In the genomic region with DNA sequence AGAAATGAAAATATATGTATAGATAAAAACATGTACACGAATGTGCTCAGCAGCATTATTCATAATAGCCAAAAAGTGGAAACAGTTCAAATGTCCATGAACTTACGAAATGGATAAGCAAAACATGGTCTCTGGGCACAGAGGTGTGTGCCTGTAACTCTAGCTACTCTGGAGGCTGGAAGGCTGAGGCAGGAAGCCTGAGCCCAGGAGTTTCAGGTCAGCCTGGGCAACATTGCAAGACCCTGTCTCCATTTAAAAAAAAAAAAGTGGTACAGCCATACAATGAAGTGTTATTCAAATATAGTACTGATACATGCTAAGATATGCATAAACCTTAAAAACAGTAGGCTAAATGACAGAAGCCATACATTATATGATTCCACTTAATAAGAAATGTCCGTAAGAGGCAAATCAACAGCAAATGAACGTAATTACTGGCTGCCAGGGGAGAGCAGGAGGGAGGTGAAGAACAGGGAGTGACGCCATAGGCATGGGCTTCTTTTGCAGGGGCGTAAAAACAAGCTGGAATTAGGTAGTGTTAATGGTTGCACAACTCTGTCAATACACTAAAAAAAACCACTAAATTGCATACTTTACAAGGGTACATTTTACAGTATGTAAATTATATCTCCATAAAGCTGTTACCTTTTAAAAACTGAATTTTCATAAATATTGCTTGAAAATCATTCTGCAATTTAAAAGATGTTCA, we compare ENCODE assay signal across 3 cellular contexts.
A peak's percentile ranks its signal among the peaks of the same experiment; 100 is the strongest.
TF ChIP-seq lines count a peak whose summit lies in the region.

No MANE protein-coding gene starts in this region.

TF ChIP-seq in IMR-90, 13 proteins besides CTCF, POLR2A, EP300 and RAD21:
- TF ChIP-seq CEBPB (IDR thresholded peaks at IDR 0.05; ENCODE audit: low read depth, low read length) (0 out of 2 replicates have a peak, but pooled peaks have one; percentile 18), MAZ (IDR thresholded peaks at IDR 0.05; ENCODE audit: borderline replicate concordance, low read depth, low read length) (no peak)

TF ChIP-seq in GM12878, 131 proteins besides CTCF, POLR2A, EP300 and RAD21:
- no peak for TF ChIP-seq ZNF24 (IDR thresholded peaks at IDR 0.05)
- TF ChIP-seq HDGF (IDR thresholded peaks at IDR 0.05) = peak; percentile 17; the same call in 1 of the 2 replicates
- TF ChIP-seq, protein P1, sequence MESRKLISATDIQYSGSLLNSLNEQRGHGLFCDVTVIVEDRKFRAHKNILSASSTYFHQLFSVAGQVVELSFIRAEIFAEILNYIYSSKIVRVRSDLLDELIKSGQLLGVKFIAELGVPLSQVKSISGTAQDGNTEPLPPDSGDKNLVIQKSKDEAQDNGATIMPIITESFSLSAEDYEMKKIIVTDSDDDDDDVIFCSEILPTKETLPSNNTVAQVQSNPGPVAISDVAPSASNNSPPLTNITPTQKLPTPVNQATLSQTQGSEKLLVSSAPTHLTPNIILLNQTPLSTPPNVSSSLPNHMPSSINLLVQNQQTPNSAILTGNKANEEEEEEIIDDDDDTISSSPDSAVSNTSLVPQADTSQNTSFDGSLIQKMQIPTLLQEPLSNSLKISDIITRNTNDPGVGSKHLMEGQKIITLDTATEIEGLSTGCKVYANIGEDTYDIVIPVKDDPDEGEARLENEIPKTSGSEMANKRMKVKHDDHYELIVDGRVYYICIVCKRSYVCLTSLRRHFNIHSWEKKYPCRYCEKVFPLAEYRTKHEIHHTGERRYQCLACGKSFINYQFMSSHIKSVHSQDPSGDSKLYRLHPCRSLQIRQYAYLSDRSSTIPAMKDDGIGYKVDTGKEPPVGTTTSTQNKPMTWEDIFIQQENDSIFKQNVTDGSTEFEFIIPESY (IDR thresholded peaks at IDR 0.05) = peak; percentile 23; the same call in 1 of the 2 replicates
- no peak for TF ChIP-seq EED (IDR thresholded peaks at IDR 0.05; ENCODE audit: low read depth)
TF ChIP-seq in GM12878: peak in this region for 2.

TF ChIP-seq in HepG2, 621 proteins besides CTCF, POLR2A, EP300 and RAD21:
- TF ChIP-seq PPARG (CRISPR knock-in tag; conservative IDR thresholded peaks at IDR 0.05) (no peak), REXO4 (CRISPR knock-in tag; IDR thresholded peaks at IDR 0.05; ENCODE audit: borderline replicate concordance) (no peak), STAT5B (CRISPR knock-in tag; IDR thresholded peaks at IDR 0.05) (no peak), SOX5 (CRISPR knock-in tag; IDR thresholded peaks at IDR 0.05; ENCODE audit: borderline replicate concordance) (no peak), CEBPG (CRISPR knock-in tag; IDR thresholded peaks at IDR 0.05) (0 out of 2 replicates have a peak, but pooled peaks have one; percentile 6), ZNF431 (CRISPR knock-in tag; IDR thresholded peaks at IDR 0.05; ENCODE audit: borderline replicate concordance, low read depth) (no peak), ZFP62 (CRISPR knock-in tag; IDR thresholded peaks at IDR 0.05) (no peak), EZH2 (conservative IDR thresholded peaks at IDR 0.05; ENCODE audit: low read depth, low read length) (no peak), CEBPB (IDR thresholded peaks at IDR 0.05; ENCODE audit: borderline replicate concordance, low read depth, low read length) (peak; percentile 60; the same call in 1 of the 2 replicates), ZNF121 (CRISPR knock-in tag; IDR thresholded peaks at IDR 0.05) (peak; percentile 92), ZFX (CRISPR knock-in tag; IDR thresholded peaks at IDR 0.05; ENCODE audit: low read depth) (no peak), KDM5A (IDR thresholded peaks at IDR 0.05; ENCODE audit: borderline replicate concordance, low read length) (no peak), MEF2D (CRISPR knock-in tag; IDR thresholded peaks at IDR 0.05) (no peak), ZNF225 (CRISPR knock-in tag; IDR thresholded peaks at IDR 0.05) (no peak)
- TF ChIP-seq, protein P2, sequence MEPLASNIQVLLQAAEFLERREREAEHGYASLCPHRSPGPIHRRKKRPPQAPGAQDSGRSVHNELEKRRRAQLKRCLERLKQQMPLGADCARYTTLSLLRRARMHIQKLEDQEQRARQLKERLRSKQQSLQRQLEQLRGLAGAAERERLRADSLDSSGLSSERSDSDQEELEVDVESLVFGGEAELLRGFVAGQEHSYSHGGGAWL (CRISPR knock-in tag; IDR thresholded peaks at IDR 0.05) = no peak
